Comparison of ENCODE assay signal across 21 cellular contexts in the genomic region with DNA sequence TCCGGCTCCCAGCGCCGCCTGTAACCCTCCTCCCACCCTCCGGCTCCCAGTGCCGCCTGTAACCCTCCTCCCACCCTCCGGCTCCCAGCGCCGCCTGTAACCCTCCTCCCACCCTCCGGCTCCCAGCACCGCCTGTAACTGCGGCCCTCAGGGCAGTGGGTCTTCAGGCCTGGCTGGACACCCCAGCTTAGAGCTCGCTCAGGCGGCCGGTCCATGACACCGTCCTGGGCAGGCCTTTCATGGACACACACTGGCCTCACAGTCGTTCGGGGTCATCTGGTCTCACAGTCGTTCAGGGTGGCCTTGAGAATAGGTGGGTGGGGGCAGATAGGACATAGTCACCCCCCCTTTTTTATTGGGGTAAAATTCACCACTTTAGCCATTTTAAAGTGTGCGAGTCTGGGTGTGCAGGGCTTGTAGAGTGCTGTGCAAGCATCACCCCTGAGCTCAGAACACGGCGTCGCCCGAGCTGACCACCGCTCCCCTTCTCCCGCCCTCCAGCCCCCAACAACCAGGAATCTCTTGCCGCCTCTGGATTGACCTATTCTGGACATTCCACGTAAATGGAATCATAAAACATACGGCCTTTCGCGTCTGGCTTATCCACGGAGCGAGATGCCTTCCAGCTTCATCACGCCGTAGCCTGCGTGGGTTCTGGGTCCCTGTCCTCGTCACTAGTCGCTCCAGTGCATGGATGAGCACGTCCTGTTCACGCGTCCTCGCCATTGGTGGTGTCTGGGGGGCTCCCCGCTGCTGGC. TPM values are rescaled to one million over a fixed set of nuclear protein-coding genes. Genes with fewer than 3 reads are reported as not detected.
DNase-seq lines count a peak whose midpoint lies in the region; ATAC-seq, FAIRE-seq and TF ChIP-seq lines count a peak whose summit lies in the region.
"Had no signal": no experiment of that assay in that cellular context is flagged by ENCODE, and none has a peak within 500 bp of the region (broad histone marks: within the 10 kb centered on the region; RNA-seq: fewer than 3 reads in every experiment).

No MANE protein-coding gene starts in this region.

- POLR2A ChIA-PET in activated CD4-positive, alpha-beta T cell treated with anti-CD3 and anti-CD28 coated beads for 36 hours (lab: Charles Lee): no interaction called here

- DNase-seq in chondrocyte (ENCODE audit: low spot score) (peak; percentile 52), kidney (peak; percentile 77), mucosa of descending colon (peak in 2 of 3 donors; percentile 15 to 43), HuH-7 (ENCODE audit: low spot score) (no peak), NAMALWA (ENCODE audit: low spot score) (no peak), erythroblast (lab: John Stamatoyannopoulos, UW) (no peak)
- no peak for DNase-seq in activated CD4-positive, alpha-beta T cell treated with anti-CD3 and anti-CD28 coated beads for 36 hours
- DNase-seq: ACHN, AML-193, Caco-2, DMS79, GDM1 had no signal

- H3K4me3 Mint-ChIP-seq in chondrocyte (ENCODE audit: unreplicated experiment): no peak overlapping the region
- H3K4me3 Mint-ChIP-seq in activated CD4-positive, alpha-beta T cell treated with anti-CD3 and anti-CD28 coated beads for 36 hours: no peak overlapping the region
- H3K4me3 Mint-ChIP-seq: CD4-positive, alpha-beta T cell had no signal

- H3K9me3 ChIP-seq in kidney (ENCODE audit: control insufficient read depth in 1 of 2, low read length in 2 of 2) (no peaks in the 10 kb centered on the region), mucosa of descending colon (no peaks in the 10 kb centered on the region), skeletal muscle satellite cell (replicated peaks; ENCODE audit: low read length) (no peaks in the 10 kb centered on the region)
- H3K9me3 ChIP-seq: Caco-2, HAP-1 had no signal

- no peak overlapping the region for H3K27ac Mint-ChIP-seq in chondrocyte (ENCODE audit: unreplicated experiment)
- no peak overlapping the region for H3K27ac Mint-ChIP-seq in activated CD4-positive, alpha-beta T cell treated with anti-CD3 and anti-CD28 coated beads for 36 hours
- H3K27ac Mint-ChIP-seq: CD4-positive, alpha-beta T cell had no signal

- TF ChIP-seq CTCF in chondrocyte (IDR thresholded peaks at IDR 0.05) (no peak), kidney (IDR thresholded peaks at IDR 0.05; ENCODE audit: borderline replicate concordance, extremely low read depth, insufficient read depth) (no peak), mucosa of descending colon (IDR thresholded peaks at IDR 0.05) (no peak)

- no peak for ATAC-seq in mucosa of descending colon
- no peak for ATAC-seq in activated CD4-positive, alpha-beta T cell treated with anti-CD3 and anti-CD28 coated beads for 36 hours
- ATAC-seq: HepG2 had no signal

- no peak overlapping the region for H3K27ac ChIP-seq in kidney (ENCODE audit: low read depth in 2 of 2, low read length in 2 of 2)
- H3K27ac ChIP-seq: C4-2B had no signal

- intact Hi-C loops in kidney (cut with DNase I): no loop called here
- intact Hi-C loops in mucosa of descending colon (cut with DNase I, micrococcal nuclease): no loop called here
- intact Hi-C loops in activated CD4-positive, alpha-beta T cell treated with anti-CD3 and anti-CD28 coated beads for 36 hours (cut with DNase I, micrococcal nuclease): no loop called here

- H3K4me1 ChIP-seq in kidney (ENCODE audit: control insufficient read depth in 1 of 2, insufficient read depth in 1 of 2, low read depth in 1 of 2, low read length in 2 of 2) (peaks cover 0 to 3% of the 10 kb centered on the region in 2 donors), mucosa of descending colon (ENCODE audit: low read depth) (no peaks in the 10 kb centered on the region), skeletal muscle satellite cell (ENCODE audit: control insufficient read depth, insufficient read depth, low read length) (peaks cover 13% of the 10 kb centered on the region)
- H3K4me1 ChIP-seq: Caco-2, HAP-1 had no signal

- H3K4me1 Mint-ChIP-seq in chondrocyte (ENCODE audit: low read depth): no peaks in the 10 kb centered on the region
- no peaks in the 10 kb centered on the region for H3K4me1 Mint-ChIP-seq in activated CD4-positive, alpha-beta T cell treated with anti-CD3 and anti-CD28 coated beads for 36 hours

- H3K4me3 ChIP-seq in kidney (ENCODE audit: low read length in 2 of 2) (no peak overlapping the region), mucosa of descending colon (no peak overlapping the region), skeletal muscle satellite cell (ENCODE audit: low read length) (no peak overlapping the region)
- H3K4me3 ChIP-seq: HAP-1 had no signal

- H3K4me2 ChIP-seq in skeletal muscle satellite cell (ENCODE audit: low read length): peak overlapping the region; percentile 41

- no peaks in the 10 kb centered on the region for H3K9me3 Mint-ChIP-seq in chondrocyte (ENCODE audit: low read depth)
- no peaks in the 10 kb centered on the region for H3K9me3 Mint-ChIP-seq in activated CD4-positive, alpha-beta T cell treated with anti-CD3 and anti-CD28 coated beads for 36 hours (ENCODE audit: low read depth)
- H3K9me3 Mint-ChIP-seq: CD4-positive, alpha-beta T cell had no signal

- no peak for TF ChIP-seq POLR2A in erythroblast (IDR thresholded peaks at IDR 0.05; ENCODE audit: low read length)

- H3K27me3 Mint-ChIP-seq in chondrocyte (ENCODE audit: low read depth): peaks cover 44% of the 10 kb centered on the region
- H3K27me3 Mint-ChIP-seq in activated CD4-positive, alpha-beta T cell treated with anti-CD3 and anti-CD28 coated beads for 36 hours: no peaks in the 10 kb centered on the region
- H3K27me3 Mint-ChIP-seq: CD4-positive, alpha-beta T cell had no signal

- H3K9ac ChIP-seq in kidney (ENCODE audit: low read length in 2 of 2) (no peak overlapping the region), skeletal muscle satellite cell (ENCODE audit: low read depth, low read length) (no peak overlapping the region)

- H3K27me3 ChIP-seq in skeletal muscle satellite cell (ENCODE audit: control insufficient read depth, insufficient read depth, low read length): peaks cover 7% of the 10 kb centered on the region

- FAIRE-seq in kidney (lab: Jason Lieb, UNC): no peak
- FAIRE-seq: A204.1, D721Med, GM12892, GM18507, HepG2 had no signal

- CTCF ChIA-PET in activated CD4-positive, alpha-beta T cell treated with anti-CD3 and anti-CD28 coated beads for 36 hours (lab: Charles Lee): no interaction called here

- H3K36me3 Mint-ChIP-seq in chondrocyte (ENCODE audit: low read depth): no peaks in the 10 kb centered on the region
- no peaks in the 10 kb centered on the region for H3K36me3 Mint-ChIP-seq in activated CD4-positive, alpha-beta T cell treated with anti-CD3 and anti-CD28 coated beads for 36 hours (ENCODE audit: low read depth)

- no peaks in the 10 kb centered on the region for H3K36me3 ChIP-seq in kidney (ENCODE audit: control insufficient read depth in 1 of 2, insufficient read depth in 2 of 2, low read length in 2 of 2)
- H3K36me3 ChIP-seq in mucosa of descending colon (ENCODE audit: low read depth): no peaks in the 10 kb centered on the region
- H3K36me3 ChIP-seq in skeletal muscle satellite cell (ENCODE audit: insufficient read depth, low read length): no peaks in the 10 kb centered on the region
- H3K36me3 ChIP-seq: HAP-1 had no signal

RNA-seq across cellular contexts. Expression of gene CFAP46, which starts 41.1 kb away (rescaled TPM):
- total RNA-seq in chondrocyte: 0.49 to 0.92 TPM (median 0.89 TPM) in 3 replicates
- total RNA-seq in kidney: 8.3 TPM
- polyA plus RNA-seq in kidney (ENCODE audit: insufficient read depth, low read depth, low replicate concordance): 3.8 TPM
- 1 to 10 TPM in 1 of 3 donors, under 1 TPM in 1, not detected in 1; 0.78 to 1.0 TPM for total RNA-seq in mucosa of descending colon
- 0.25 and 1.1 TPM in 2 replicates for total RNA-seq in skeletal muscle satellite cell (2012; rRNA removed)
- total RNA-seq in activated CD4-positive, alpha-beta T cell treated with anti-CD3 and anti-CD28 coated beads for 36 hours: under 1 TPM; 0.16 to 0.21 TPM
- total RNA-seq: Caco-2; CD4-positive, alpha-beta T cell had no signal

Comparison
In these comparisons a context has a peak if more than half of its experiments do, and no peak if none do; other contexts are left out.
1. DNase-seq: peak in chondrocyte (single experiment), kidney (single experiment) and mucosa of descending colon (2 of 3); none in HuH-7 (single experiment), NAMALWA (single experiment), activated CD4-positive, alpha-beta T cell treated with anti-CD3 and anti-CD28 coated beads for 36 hours (single experiment) and erythroblast (0 of 2).